1 cellular context compared by ENCODE assay signal in the genomic region with DNA sequence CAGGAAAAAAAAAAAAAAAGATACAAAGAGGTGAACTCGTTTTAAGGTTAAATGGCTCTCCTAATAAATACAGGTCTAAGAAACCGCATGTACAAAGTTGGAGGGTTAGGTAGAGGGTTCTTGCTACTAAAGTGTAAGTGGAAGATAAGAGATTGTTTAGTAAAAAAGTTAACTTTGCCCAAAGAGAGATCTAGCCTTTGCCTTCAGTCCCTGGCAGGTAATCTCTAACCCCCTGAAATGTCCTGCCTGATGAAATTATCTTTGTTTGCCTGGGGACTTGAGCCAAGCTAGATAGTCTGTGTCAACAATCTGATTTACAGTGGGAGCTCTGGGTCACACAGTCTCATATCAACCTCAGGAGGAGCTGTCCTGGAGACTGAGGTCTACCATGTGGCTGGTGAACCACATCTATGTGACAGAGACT.
A peak's percentile ranks its signal among the peaks of the same experiment; 100 is the strongest.
TF ChIP-seq lines count a peak whose summit lies in the region.

No MANE protein-coding gene starts in this region.

TF ChIP-seq in K562, 482 proteins besides CTCF, POLR2A, EP300 and RAD21 (continued from another document and continues in another):
- TF ChIP-seq, protein P1, sequence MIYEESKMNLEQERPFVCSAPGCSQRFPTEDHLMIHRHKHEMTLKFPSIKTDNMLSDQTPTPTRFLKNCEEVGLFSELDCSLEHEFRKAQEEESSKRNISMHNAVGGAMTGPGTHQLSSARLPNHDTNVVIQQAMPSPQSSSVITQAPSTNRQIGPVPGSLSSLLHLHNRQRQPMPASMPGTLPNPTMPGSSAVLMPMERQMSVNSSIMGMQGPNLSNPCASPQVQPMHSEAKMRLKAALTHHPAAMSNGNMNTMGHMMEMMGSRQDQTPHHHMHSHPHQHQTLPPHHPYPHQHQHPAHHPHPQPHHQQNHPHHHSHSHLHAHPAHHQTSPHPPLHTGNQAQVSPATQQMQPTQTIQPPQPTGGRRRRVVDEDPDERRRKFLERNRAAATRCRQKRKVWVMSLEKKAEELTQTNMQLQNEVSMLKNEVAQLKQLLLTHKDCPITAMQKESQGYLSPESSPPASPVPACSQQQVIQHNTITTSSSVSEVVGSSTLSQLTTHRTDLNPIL (CRISPR knock-in tag; IDR thresholded peaks at IDR 0.05), result no peak
- no peak for TF ChIP-seq BCL6 (CRISPR knock-in tag; IDR thresholded peaks at IDR 0.05)
- no peak for TF ChIP-seq RHOXF2B (CRISPR knock-in tag; conservative IDR thresholded peaks at IDR 0.05)
- TF ChIP-seq STAT5A (IDR thresholded peaks at IDR 0.05; ENCODE audit: borderline replicate concordance, low read length), result peak; percentile 69; the same call in 1 of the 2 replicates
- TF ChIP-seq ZNF766 (CRISPR knock-in tag; conservative IDR thresholded peaks at IDR 0.05), result peak; percentile 61; the same call in 1 of the 2 replicates
- no peak for TF ChIP-seq RAD51 (IDR thresholded peaks at IDR 0.05; ENCODE audit: borderline replicate concordance, low read depth)
- TF ChIP-seq, protein P2, sequence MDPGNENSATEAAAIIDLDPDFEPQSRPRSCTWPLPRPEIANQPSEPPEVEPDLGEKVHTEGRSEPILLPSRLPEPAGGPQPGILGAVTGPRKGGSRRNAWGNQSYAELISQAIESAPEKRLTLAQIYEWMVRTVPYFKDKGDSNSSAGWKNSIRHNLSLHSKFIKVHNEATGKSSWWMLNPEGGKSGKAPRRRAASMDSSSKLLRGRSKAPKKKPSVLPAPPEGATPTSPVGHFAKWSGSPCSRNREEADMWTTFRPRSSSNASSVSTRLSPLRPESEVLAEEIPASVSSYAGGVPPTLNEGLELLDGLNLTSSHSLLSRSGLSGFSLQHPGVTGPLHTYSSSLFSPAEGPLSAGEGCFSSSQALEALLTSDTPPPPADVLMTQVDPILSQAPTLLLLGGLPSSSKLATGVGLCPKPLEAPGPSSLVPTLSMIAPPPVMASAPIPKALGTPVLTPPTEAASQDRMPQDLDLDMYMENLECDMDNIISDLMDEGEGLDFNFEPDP (CRISPR knock-in tag; IDR thresholded peaks at IDR 0.05), result no peak
- no peak for TF ChIP-seq EZH2 (IDR thresholded peaks at IDR 0.05; ENCODE audit: borderline replicate concordance, low read depth, low read length)
- no peak for TF ChIP-seq ZNF274 (IDR thresholded peaks at IDR 0.05; ENCODE audit: borderline replicate concordance, low read depth, low read length)
- TF ChIP-seq NR2C2 (CRISPR knock-in tag; IDR thresholded peaks at IDR 0.05), result no peak
- TF ChIP-seq NR2C2 (tag; IDR thresholded peaks at IDR 0.05), result no peak
- TF ChIP-seq, protein P3, sequence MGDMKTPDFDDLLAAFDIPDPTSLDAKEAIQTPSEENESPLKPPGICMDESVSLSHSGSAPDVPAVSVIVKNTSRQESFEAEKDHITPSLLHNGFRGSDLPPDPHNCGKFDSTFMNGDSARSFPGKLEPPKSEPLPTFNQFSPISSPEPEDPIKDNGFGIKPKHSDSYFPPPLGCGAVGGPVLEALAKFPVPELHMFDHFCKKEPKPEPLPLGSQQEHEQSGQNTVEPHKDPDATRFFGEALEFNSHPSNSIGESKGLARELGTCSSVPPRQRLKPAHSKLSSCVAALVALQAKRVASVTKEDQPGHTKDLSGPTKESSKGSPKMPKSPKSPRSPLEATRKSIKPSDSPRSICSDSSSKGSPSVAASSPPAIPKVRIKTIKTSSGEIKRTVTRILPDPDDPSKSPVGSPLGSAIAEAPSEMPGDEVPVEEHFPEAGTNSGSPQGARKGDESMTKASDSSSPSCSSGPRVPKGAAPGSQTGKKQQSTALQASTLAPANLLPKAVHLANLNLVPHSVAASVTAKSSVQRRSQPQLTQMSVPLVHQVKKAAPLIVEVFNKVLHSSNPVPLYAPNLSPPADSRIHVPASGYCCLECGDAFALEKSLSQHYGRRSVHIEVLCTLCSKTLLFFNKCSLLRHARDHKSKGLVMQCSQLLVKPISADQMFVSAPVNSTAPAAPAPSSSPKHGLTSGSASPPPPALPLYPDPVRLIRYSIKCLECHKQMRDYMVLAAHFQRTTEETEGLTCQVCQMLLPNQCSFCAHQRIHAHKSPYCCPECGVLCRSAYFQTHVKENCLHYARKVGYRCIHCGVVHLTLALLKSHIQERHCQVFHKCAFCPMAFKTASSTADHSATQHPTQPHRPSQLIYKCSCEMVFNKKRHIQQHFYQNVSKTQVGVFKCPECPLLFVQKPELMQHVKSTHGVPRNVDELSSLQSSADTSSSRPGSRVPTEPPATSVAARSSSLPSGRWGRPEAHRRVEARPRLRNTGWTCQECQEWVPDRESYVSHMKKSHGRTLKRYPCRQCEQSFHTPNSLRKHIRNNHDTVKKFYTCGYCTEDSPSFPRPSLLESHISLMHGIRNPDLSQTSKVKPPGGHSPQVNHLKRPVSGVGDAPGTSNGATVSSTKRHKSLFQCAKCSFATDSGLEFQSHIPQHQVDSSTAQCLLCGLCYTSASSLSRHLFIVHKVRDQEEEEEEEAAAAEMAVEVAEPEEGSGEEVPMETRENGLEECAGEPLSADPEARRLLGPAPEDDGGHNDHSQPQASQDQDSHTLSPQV (IDR thresholded peaks at IDR 0.05), result no peak
- TF ChIP-seq ARHGAP35 (IDR thresholded peaks at IDR 0.05; ENCODE audit: partially characterized antibody), result no peak
- TF ChIP-seq FOXM1 (IDR thresholded peaks at IDR 0.05; ENCODE audit: low read depth), result peak; percentile 74
- no peak for TF ChIP-seq FOXM1 (CRISPR knock-in tag; IDR thresholded peaks at IDR 0.05; ENCODE audit: low read depth)
- TF ChIP-seq KLF10 (CRISPR knock-in tag; IDR thresholded peaks at IDR 0.05), result no peak
- no peak for TF ChIP-seq ELF4 (CRISPR knock-in tag; IDR thresholded peaks at IDR 0.05)
- 0 out of 2 replicates have a peak, but pooled peaks have one; percentile 18 for TF ChIP-seq EHMT2 (IDR thresholded peaks at IDR 0.05)
- TF ChIP-seq PPARD (CRISPR knock-in tag; IDR thresholded peaks at IDR 0.05), result no peak
- no peak for TF ChIP-seq YBX1 (IDR thresholded peaks at IDR 0.05)
- TF ChIP-seq ZFP30 (CRISPR knock-in tag; IDR thresholded peaks at IDR 0.05; ENCODE audit: borderline replicate concordance), result no peak
- TF ChIP-seq SOX6 (IDR thresholded peaks at IDR 0.05), result peak; percentile 84
- TF ChIP-seq HLTF (IDR thresholded peaks at IDR 0.05), result no peak
- TF ChIP-seq, protein P4, sequence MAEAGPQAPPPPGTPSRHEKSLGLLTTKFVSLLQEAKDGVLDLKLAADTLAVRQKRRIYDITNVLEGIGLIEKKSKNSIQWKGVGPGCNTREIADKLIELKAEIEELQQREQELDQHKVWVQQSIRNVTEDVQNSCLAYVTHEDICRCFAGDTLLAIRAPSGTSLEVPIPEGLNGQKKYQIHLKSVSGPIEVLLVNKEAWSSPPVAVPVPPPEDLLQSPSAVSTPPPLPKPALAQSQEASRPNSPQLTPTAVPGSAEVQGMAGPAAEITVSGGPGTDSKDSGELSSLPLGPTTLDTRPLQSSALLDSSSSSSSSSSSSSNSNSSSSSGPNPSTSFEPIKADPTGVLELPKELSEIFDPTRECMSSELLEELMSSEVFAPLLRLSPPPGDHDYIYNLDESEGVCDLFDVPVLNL (CRISPR knock-in tag; IDR thresholded peaks at IDR 0.05; ENCODE audit: low read depth), result no peak
- TF ChIP-seq, protein P5, sequence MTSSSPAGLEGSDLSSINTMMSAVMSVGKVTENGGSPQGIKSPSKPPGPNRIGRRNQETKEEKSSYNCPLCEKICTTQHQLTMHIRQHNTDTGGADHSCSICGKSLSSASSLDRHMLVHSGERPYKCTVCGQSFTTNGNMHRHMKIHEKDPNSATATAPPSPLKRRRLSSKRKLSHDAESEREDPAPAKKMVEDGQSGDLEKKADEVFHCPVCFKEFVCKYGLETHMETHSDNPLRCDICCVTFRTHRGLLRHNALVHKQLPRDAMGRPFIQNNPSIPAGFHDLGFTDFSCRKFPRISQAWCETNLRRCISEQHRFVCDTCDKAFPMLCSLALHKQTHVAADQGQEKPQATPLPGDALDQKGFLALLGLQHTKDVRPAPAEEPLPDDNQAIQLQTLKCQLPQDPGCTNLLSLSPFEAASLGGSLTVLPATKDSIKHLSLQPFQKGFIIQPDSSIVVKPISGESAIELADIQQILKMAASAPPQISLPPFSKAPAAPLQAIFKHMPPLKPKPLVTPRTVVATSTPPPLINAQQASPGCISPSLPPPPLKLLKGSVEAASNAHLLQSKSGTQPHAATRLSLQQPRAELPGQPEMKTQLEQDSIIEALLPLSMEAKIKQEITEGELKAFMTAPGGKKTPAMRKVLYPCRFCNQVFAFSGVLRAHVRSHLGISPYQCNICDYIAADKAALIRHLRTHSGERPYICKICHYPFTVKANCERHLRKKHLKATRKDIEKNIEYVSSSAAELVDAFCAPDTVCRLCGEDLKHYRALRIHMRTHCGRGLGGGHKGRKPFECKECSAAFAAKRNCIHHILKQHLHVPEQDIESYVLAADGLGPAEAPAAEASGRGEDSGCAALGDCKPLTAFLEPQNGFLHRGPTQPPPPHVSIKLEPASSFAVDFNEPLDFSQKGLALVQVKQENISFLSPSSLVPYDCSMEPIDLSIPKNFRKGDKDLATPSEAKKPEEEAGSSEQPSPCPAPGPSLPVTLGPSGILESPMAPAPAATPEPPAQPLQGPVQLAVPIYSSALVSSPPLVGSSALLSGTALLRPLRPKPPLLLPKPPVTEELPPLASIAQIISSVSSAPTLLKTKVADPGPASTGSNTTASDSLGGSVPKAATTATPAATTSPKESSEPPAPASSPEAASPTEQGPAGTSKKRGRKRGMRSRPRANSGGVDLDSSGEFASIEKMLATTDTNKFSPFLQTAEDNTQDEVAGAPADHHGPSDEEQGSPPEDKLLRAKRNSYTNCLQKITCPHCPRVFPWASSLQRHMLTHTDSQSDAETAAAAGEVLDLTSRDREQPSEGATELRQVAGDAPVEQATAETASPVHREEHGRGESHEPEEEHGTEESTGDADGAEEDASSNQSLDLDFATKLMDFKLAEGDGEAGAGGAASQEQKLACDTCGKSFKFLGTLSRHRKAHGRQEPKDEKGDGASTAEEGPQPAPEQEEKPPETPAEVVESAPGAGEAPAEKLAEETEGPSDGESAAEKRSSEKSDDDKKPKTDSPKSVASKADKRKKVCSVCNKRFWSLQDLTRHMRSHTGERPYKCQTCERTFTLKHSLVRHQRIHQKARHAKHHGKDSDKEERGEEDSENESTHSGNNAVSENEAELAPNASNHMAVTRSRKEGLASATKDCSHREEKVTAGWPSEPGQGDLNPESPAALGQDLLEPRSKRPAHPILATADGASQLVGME (CRISPR knock-in tag; IDR thresholded peaks at IDR 0.05), result no peak
- TF ChIP-seq RBM15 (IDR thresholded peaks at IDR 0.05; ENCODE audit: insufficient read depth, low read length), result no peak
- TF ChIP-seq POLR2AphosphoS2 (IDR thresholded peaks at IDR 0.05; ENCODE audit: low read length), result no peak
- 0 out of 2 replicates have a peak, but pooled peaks have one; percentile 38 for TF ChIP-seq PML (IDR thresholded peaks at IDR 0.05; ENCODE audit: low read length)
- TF ChIP-seq NBN (IDR thresholded peaks at IDR 0.05; ENCODE audit: low read depth), result peak; percentile 75; the same call in 1 of the 2 replicates
- TF ChIP-seq FUS (optimal IDR thresholded peaks at IDR 0.05; ENCODE audit: low read depth, low read length), result no peak
- TF ChIP-seq ZNF445 (CRISPR knock-in tag; IDR thresholded peaks at IDR 0.05; ENCODE audit: low read depth), result no peak
- TF ChIP-seq, protein P6, sequence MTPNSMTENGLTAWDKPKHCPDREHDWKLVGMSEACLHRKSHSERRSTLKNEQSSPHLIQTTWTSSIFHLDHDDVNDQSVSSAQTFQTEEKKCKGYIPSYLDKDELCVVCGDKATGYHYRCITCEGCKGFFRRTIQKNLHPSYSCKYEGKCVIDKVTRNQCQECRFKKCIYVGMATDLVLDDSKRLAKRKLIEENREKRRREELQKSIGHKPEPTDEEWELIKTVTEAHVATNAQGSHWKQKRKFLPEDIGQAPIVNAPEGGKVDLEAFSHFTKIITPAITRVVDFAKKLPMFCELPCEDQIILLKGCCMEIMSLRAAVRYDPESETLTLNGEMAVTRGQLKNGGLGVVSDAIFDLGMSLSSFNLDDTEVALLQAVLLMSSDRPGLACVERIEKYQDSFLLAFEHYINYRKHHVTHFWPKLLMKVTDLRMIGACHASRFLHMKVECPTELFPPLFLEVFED (CRISPR knock-in tag; conservative IDR thresholded peaks at IDR 0.05), result no peak
- TF ChIP-seq, protein P7, sequence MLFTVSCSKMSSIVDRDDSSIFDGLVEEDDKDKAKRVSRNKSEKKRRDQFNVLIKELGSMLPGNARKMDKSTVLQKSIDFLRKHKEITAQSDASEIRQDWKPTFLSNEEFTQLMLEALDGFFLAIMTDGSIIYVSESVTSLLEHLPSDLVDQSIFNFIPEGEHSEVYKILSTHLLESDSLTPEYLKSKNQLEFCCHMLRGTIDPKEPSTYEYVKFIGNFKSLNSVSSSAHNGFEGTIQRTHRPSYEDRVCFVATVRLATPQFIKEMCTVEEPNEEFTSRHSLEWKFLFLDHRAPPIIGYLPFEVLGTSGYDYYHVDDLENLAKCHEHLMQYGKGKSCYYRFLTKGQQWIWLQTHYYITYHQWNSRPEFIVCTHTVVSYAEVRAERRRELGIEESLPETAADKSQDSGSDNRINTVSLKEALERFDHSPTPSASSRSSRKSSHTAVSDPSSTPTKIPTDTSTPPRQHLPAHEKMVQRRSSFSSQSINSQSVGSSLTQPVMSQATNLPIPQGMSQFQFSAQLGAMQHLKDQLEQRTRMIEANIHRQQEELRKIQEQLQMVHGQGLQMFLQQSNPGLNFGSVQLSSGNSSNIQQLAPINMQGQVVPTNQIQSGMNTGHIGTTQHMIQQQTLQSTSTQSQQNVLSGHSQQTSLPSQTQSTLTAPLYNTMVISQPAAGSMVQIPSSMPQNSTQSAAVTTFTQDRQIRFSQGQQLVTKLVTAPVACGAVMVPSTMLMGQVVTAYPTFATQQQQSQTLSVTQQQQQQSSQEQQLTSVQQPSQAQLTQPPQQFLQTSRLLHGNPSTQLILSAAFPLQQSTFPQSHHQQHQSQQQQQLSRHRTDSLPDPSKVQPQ (CRISPR knock-in tag; IDR thresholded peaks at IDR 0.05; ENCODE audit: borderline replicate concordance), result no peak
- no peak for TF ChIP-seq TGIF2 (CRISPR knock-in tag; IDR thresholded peaks at IDR 0.05)
- TF ChIP-seq, protein P8, sequence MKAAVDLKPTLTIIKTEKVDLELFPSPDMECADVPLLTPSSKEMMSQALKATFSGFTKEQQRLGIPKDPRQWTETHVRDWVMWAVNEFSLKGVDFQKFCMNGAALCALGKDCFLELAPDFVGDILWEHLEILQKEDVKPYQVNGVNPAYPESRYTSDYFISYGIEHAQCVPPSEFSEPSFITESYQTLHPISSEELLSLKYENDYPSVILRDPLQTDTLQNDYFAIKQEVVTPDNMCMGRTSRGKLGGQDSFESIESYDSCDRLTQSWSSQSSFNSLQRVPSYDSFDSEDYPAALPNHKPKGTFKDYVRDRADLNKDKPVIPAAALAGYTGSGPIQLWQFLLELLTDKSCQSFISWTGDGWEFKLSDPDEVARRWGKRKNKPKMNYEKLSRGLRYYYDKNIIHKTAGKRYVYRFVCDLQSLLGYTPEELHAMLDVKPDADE (conservative IDR thresholded peaks at IDR 0.05; ENCODE audit: control insufficient read depth, low read depth, low read length), result no peak
- no peak for TF ChIP-seq FIP1L1 (IDR thresholded peaks at IDR 0.05; ENCODE audit: low read depth, low read length, poor library complexity, severe bottlenecking)
- peak; percentile 52 for TF ChIP-seq HDAC3 (IDR thresholded peaks at IDR 0.05; ENCODE audit: borderline replicate concordance, partially characterized antibody)
- TF ChIP-seq NFRKB (IDR thresholded peaks at IDR 0.05; ENCODE audit: low read depth), result no peak
- TF ChIP-seq, protein P9, sequence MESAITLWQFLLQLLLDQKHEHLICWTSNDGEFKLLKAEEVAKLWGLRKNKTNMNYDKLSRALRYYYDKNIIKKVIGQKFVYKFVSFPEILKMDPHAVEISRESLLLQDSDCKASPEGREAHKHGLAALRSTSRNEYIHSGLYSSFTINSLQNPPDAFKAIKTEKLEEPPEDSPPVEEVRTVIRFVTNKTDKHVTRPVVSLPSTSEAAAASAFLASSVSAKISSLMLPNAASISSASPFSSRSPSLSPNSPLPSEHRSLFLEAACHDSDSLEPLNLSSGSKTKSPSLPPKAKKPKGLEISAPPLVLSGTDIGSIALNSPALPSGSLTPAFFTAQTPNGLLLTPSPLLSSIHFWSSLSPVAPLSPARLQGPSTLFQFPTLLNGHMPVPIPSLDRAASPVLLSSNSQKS (CRISPR knock-in tag; IDR thresholded peaks at IDR 0.05), result no peak
- TF ChIP-seq RFX7 (CRISPR knock-in tag; IDR thresholded peaks at IDR 0.05), result no peak
